In the genomic region with DNA sequence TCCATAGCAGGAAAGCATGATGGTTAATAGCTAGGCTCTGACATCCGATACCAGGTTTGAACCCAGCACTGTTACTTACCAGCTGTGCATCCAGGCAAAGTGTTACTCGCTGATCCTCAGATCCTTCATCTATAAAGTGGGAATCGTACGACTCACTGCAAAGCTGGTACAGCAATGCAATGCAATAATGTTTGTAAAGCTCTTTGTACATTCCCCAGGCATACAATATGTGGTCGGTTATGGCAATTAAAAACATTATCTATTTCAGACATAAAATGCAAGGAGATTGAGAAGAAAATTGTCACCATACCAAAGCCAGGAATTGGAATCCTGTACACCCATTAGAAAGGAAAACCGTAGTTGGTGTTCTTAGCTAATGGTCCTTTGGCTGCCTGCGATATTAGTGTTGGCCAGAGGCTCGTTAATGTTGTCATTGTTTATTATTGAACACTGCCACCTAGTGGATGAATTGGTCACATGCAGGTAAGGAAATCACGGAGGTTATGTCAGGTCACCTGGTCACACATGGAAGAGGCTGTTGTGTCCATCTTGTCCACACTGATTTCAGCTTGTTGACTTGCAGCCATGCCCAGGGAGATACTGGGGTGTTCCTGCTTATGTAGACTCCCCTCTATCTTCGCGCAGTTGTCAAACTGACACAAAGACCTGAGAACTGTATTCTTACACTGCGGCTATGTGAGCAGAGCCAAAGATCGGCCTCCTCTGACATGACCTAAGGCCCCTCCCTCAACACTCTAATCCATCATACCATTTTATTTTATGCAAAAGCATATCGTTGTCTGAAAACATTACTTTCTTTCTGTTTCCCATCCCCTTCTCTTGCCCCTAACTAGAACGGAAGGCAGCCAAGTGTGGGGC, we compare ENCODE assay signal across 8 cellular contexts.
DNase-seq lines count a peak whose midpoint lies in the region; ATAC-seq and TF ChIP-seq lines count a peak whose summit lies in the region.

No MANE protein-coding gene starts in this region.

- no peak overlapping the region for H2AFZ ChIP-seq in DND-41 (ENCODE audit: low read depth, low read length)

- no peaks in the 10 kb centered on the region for H3K79me2 ChIP-seq in DND-41 (ENCODE audit: insufficient read depth, low read length)

- TF ChIP-seq POLR2A in esophagus muscularis mucosa (IDR thresholded peaks at IDR 0.05; ENCODE audit: low read depth) (no peak), thyroid gland (IDR thresholded peaks at IDR 0.05) (no peak)

- H3K9ac ChIP-seq in DND-41 (ENCODE audit: low read depth, low read length): no peak overlapping the region

- H3K27me3 ChIP-seq in DND-41 (ENCODE audit: insufficient read depth, low read length, poor library complexity): no peaks in the 10 kb centered on the region
- H3K27me3 ChIP-seq in esophagus muscularis mucosa: no peaks in the 10 kb centered on the region
- H3K27me3 ChIP-seq in thyroid gland: no peaks in the 10 kb centered on the region

- H3K9me3 Mint-ChIP-seq in natural killer cell treated with Interleukin-12 subunit alpha and Interleukin-12 subunit beta and Interleukin-15 and Interleukin-18, amount 100 ng/mL, for 72 hours: no peaks in the 10 kb centered on the region

- peak; percentile 51 for DNase-seq in DND-41
- DNase-seq in HS-5 (ENCODE audit: low read depth): peak; percentile 52
- DNase-seq in NCI-H82 treated with DMSO at 0.1 percent for 48 hours (lab: John Stamatoyannopoulos, UW; ENCODE audit: unreplicated experiment): peak; percentile 80
- DNase-seq in activated CD8-positive, alpha-beta memory T cell treated with anti-CD3 and anti-CD28 coated beads, Interleukin-2, amount 50 U/mL, for 4 hours: peak; percentile 29
- no peak for DNase-seq in esophagus muscularis mucosa (ENCODE audit: extremely low spot score)
- peak; percentile 75 for DNase-seq in natural killer cell treated with Interleukin-12 subunit alpha and Interleukin-12 subunit beta and Interleukin-15 and Interleukin-18, amount 100 ng/mL, for 72 hours (ENCODE audit: low spot score)
- DNase-seq in thyroid gland: peak; percentile 63 to 67

- H3K36me3 ChIP-seq in DND-41 (ENCODE audit: insufficient read depth, low read length) (no peaks in the 10 kb centered on the region), esophagus muscularis mucosa (no peaks in the 10 kb centered on the region), thyroid gland (no peaks in the 10 kb centered on the region)

- no peaks in the 10 kb centered on the region for H3K4me1 ChIP-seq in DND-41 (ENCODE audit: insufficient read depth, low read length)
- peaks cover 0 to 7% (median 2%) of the 10 kb centered on the region in 4 donors for H3K4me1 ChIP-seq in esophagus muscularis mucosa
- H3K4me1 ChIP-seq in thyroid gland: peaks cover 13 to 34% of the 10 kb centered on the region in 2 donors

- H3K4me3 ChIP-seq in DND-41 (ENCODE audit: low read depth in 1 of 2, low read length in 2 of 2): no peak overlapping the region
- no peak overlapping the region for H3K4me3 ChIP-seq in esophagus muscularis mucosa
- no peak overlapping the region for H3K4me3 ChIP-seq in thyroid gland (replicated peaks in 1 of 3)

- H3K4me2 ChIP-seq in DND-41 (ENCODE audit: insufficient read depth, low read length): no peak overlapping the region

- 41% methylated on average over 15 of the region's 15 CpGs for whole genome bisulfite sequencing in esophagus muscularis mucosa
- WGBS in thyroid gland, 2 donors: 41 to 42% methylated on average over 15 of the region's 15 CpGs

- H3K27me3 Mint-ChIP-seq in natural killer cell treated with Interleukin-12 subunit alpha and Interleukin-12 subunit beta and Interleukin-15 and Interleukin-18, amount 100 ng/mL, for 72 hours: peaks cover 12 to 13% of the 10 kb centered on the region in 2 donors

- H3K27ac ChIP-seq in DND-41 (ENCODE audit: low read length): no peak overlapping the region
- H3K27ac ChIP-seq in esophagus muscularis mucosa (replicated peaks in 1 of 4): no peak overlapping the region
- H3K27ac ChIP-seq in thyroid gland: no peak overlapping the region

- no peaks in the 10 kb centered on the region for H3K9me3 ChIP-seq in DND-41 (ENCODE audit: insufficient read depth, low read length, severe bottlenecking)
- H3K9me3 ChIP-seq in esophagus muscularis mucosa: no peaks in the 10 kb centered on the region
- H3K9me3 ChIP-seq in thyroid gland: no peaks in the 10 kb centered on the region

- no peak overlapping the region for H3K27ac Mint-ChIP-seq in natural killer cell treated with Interleukin-12 subunit alpha and Interleukin-12 subunit beta and Interleukin-15 and Interleukin-18, amount 100 ng/mL, for 72 hours

- peak; percentile 92 for TF ChIP-seq CTCF in DND-41 (IDR thresholded peaks at IDR 0.05; ENCODE audit: borderline replicate concordance, extremely low read depth, low read length, poor library complexity, severe bottlenecking)
- TF ChIP-seq CTCF in esophagus muscularis mucosa (IDR thresholded peaks at IDR 0.05): peak; percentile 77 to 89 (median 88)
- peak; percentile 26 to 98 (median 91) for TF ChIP-seq CTCF in thyroid gland (IDR thresholded peaks at IDR 0.05)

- H3K36me3 Mint-ChIP-seq in natural killer cell treated with Interleukin-12 subunit alpha and Interleukin-12 subunit beta and Interleukin-15 and Interleukin-18, amount 100 ng/mL, for 72 hours: no peaks in the 10 kb centered on the region

- H3K4me1 Mint-ChIP-seq in natural killer cell treated with Interleukin-12 subunit alpha and Interleukin-12 subunit beta and Interleukin-15 and Interleukin-18, amount 100 ng/mL, for 72 hours (ENCODE audit: low read depth in 2 of 2): peaks cover 0 to 3% of the 10 kb centered on the region in 2 donors

- intact Hi-C loops in esophagus muscularis mucosa (cut with DNase I) (loop anchor here (5.0 kb wide), 1 partner anchor 424 kb away; no protein-coding TSS in a partner anchor), thyroid gland (cut with DNase I) (loop anchor here (5.0 to 10.0 kb wide), 2 partner anchors 311 to 424 kb away; no protein-coding TSS in a partner anchor)

- no peaks in the 10 kb centered on the region for H4K20me1 ChIP-seq in DND-41 (ENCODE audit: insufficient read depth, low read length)

- ATAC-seq in DND-41 (ENCODE audit: insufficient read depth, low read depth): peak; percentile 85
- peak; percentile 98 for ATAC-seq in GM21528 (IDR thresholded peaks at IDR 0.05; ENCODE audit: low FRiP score, unreplicated experiment)
- peak; percentile 80 to 85 for ATAC-seq in natural killer cell treated with Interleukin-12 subunit alpha and Interleukin-12 subunit beta and Interleukin-15 and Interleukin-18, amount 100 ng/mL, for 72 hours

- no peak overlapping the region for H3K4me3 Mint-ChIP-seq in natural killer cell treated with Interleukin-12 subunit alpha and Interleukin-12 subunit beta and Interleukin-15 and Interleukin-18, amount 100 ng/mL, for 72 hours

- TF ChIP-seq EP300 in esophagus muscularis mucosa (IDR thresholded peaks at IDR 0.05): no peak
